ENCODE assay signal across 30 cellular contexts in the genomic region with DNA sequence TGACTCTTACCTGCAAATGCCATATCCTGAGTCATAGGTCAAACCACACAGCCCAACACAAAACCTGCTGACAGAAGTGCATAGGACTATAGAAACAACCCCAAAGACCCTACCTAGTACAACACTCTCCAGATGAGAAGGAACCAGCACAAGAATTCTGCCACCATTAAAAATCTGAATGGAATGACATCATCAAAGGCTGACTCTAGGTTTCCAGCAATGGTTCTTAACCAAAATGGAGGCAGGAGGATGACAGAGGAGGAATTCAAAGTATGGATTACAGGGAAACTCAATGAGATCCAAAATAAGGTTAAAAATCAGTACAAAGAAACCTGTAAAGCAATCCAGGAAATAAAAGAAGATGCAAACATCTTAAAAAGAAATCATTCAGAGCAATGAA. TPM values are rescaled to one million over a fixed set of nuclear protein-coding genes. Genes with fewer than 3 reads are reported as not detected.
"Had no signal": no experiment of that assay in that cellular context is flagged by ENCODE, and none has a peak within 500 bp of the region (broad histone marks: within the 10 kb centered on the region; RNA-seq: fewer than 3 reads in every experiment).

No MANE protein-coding gene starts in this region.

- ATAC-seq: effector memory CD8-positive, alpha-beta T cell; esophagus mucosa; gastrocnemius medialis; heart right ventricle; left cardiac atrium; left lung; left ventricle myocardium superior; lower lobe of right lung; mucosa of descending colon had no signal

- H3K9me3 Mint-ChIP-seq: dendritic cell treated with granulocyte-macrophage colony-stimulating factor and Interleukin-4, amounts not matched to agents 40 ng/mL and 50 ng/mL, for 4 days; effector memory CD8-positive, alpha-beta T cell; endodermal cell had no signal

- H3K4me1 Mint-ChIP-seq: endodermal cell, mesothelial cell of epicardium had no signal

- H3K27ac Mint-ChIP-seq: dendritic cell treated with granulocyte-macrophage colony-stimulating factor and Interleukin-4, amounts not matched to agents 40 ng/mL and 50 ng/mL, for 4 days; effector memory CD8-positive, alpha-beta T cell; endodermal cell; mesothelial cell of epicardium had no signal

- H3K36me3 Mint-ChIP-seq: mesothelial cell of epicardium had no signal

- H3K27me3 Mint-ChIP-seq: dendritic cell treated with granulocyte-macrophage colony-stimulating factor and Interleukin-4, amounts not matched to agents 40 ng/mL and 50 ng/mL, for 4 days had no signal

- H3K4me3 Mint-ChIP-seq: dendritic cell treated with granulocyte-macrophage colony-stimulating factor and Interleukin-4, amounts not matched to agents 40 ng/mL and 50 ng/mL, for 4 days; effector memory CD8-positive, alpha-beta T cell; endodermal cell; mesothelial cell of epicardium had no signal

- DNase-seq: colonic mucosa; cortex of kidney; effector CD8-positive, alpha-beta T cell; effector memory CD8-positive, alpha-beta T cell; endodermal cell; erythroblast; esophagus squamous epithelium; foreskin fibroblast; foreskin melanocyte; gastrocnemius medialis; glutamatergic neuron; head of caudate nucleus; heart right ventricle; hippocampal formation; left cardiac atrium; left lung; left ventricle myocardium superior; lower lobe of right lung; mesenchymal stem cell; mucosa of descending colon had no signal

RNA-seq across cellular contexts. Expression of gene OR14J1, which starts 31.2 kb away (rescaled TPM):
- total RNA-seq: colonic mucosa, dermis microvascular lymphatic vessel endothelial cell, endodermal cell, esophagus mucosa, esophagus squamous epithelium, gastrocnemius medialis, glomerular endothelial cell, heart right ventricle, kidney epithelial cell, left cardiac atrium, left lung, left ventricle myocardium superior, lower leg skin, lower lobe of right lung, lung microvascular endothelial cell, mesenteric fat pad, mesothelial cell of epicardium, mucosa of descending colon, myocyte had no signal

RNA-seq across cellular contexts. Expression of gene OR5V1, which starts 36.0 kb away (rescaled TPM):
- total RNA-seq: colonic mucosa, dermis microvascular lymphatic vessel endothelial cell, endodermal cell, esophagus mucosa, esophagus squamous epithelium, gastrocnemius medialis, glomerular endothelial cell, heart right ventricle, kidney epithelial cell, left cardiac atrium, left lung, left ventricle myocardium superior, lower leg skin, lower lobe of right lung, lung microvascular endothelial cell, mesenteric fat pad, mesothelial cell of epicardium, mucosa of descending colon, myocyte had no signal

RNA-seq across cellular contexts. Expression of gene OR12D3, which starts 42.4 kb away (rescaled TPM):
- total RNA-seq: colonic mucosa, dermis microvascular lymphatic vessel endothelial cell, endodermal cell, esophagus mucosa, esophagus squamous epithelium, gastrocnemius medialis, glomerular endothelial cell, heart right ventricle, kidney epithelial cell, left cardiac atrium, left lung, left ventricle myocardium superior, lower leg skin, lower lobe of right lung, lung microvascular endothelial cell, mesenteric fat pad, mesothelial cell of epicardium, mucosa of descending colon, myocyte had no signal
